In the genomic region with DNA sequence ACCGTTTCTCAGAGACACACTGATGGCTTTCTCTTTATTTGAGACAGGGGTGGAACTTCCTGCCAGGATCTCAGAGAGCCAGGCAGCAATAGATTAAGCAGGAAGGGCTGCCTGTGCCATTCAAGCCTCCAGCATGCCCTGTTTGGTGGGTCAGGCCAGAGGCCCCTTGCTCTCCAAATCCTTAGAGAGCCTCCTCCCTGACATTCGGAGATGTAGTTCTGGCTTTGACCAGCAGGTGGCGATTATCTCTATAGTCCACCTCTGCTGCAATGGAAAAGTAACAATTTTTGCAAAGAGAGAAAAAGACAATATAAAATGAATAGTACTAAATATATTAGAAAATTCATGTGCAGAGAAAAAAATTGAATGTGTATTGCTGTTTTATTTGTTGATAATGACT, we compare ENCODE assay signal across 8 cellular contexts.
DNase-seq lines count a peak whose midpoint lies in the region; ATAC-seq, FAIRE-seq and TF ChIP-seq lines count a peak whose summit lies in the region.

No MANE protein-coding gene starts in this region.

- H3K79me2 ChIP-seq in HepG2 (ENCODE audit: insufficient read depth, low read length): no peaks in the 10 kb centered on the region

- H3K4me2 ChIP-seq in HepG2 (ENCODE audit: low read depth, low read length): no peak overlapping the region

- TF ChIP-seq EP300 in HepG2 (IDR thresholded peaks at IDR 0.05; ENCODE audit: low read depth in 2 of 2, low read length in 2 of 2): no peak
- no peak for TF ChIP-seq EP300 in HepG2 (CRISPR knock-in tag; IDR thresholded peaks at IDR 0.05; ENCODE audit: borderline replicate concordance)

- no TSS peak for BruUV-seq in HepG2 (replicated peaks; lab: Mats Ljungman, UMichigan)

- ATAC-seq in GM19467 (IDR thresholded peaks at IDR 0.05; ENCODE audit: unreplicated experiment) (peak; percentile 73), HepG2 (0 out of 3 replicates have a peak, but pooled peaks have one; percentile 35), GM19463 (IDR thresholded peaks at IDR 0.05; ENCODE audit: unreplicated experiment) (no peak), HG02938 (IDR thresholded peaks at IDR 0.05; ENCODE audit: unreplicated experiment) (no peak)

- H4K20me1 ChIP-seq in HepG2 (ENCODE audit: insufficient read depth, low read length): no peaks in the 10 kb centered on the region

- H2AFZ ChIP-seq in HepG2 (ENCODE audit: low read length): no peak overlapping the region

- H3K9me3 ChIP-seq in breast epithelium (peaks cover 0 to 6% of the 10 kb centered on the region in 2 donors), HepG2 (ENCODE audit: low read length) (no peaks in the 10 kb centered on the region)

- POLR2A ChIA-PET in HepG2 (lab: Yijun Ruan, JAX): no interaction called here

- H3K9ac ChIP-seq in HepG2 (ENCODE audit: insufficient read depth, low read depth, low read length): no peak overlapping the region

- H3K4me1 ChIP-seq in breast epithelium (no peaks in the 10 kb centered on the region), HepG2 (ENCODE audit: insufficient read depth, low read length) (no peaks in the 10 kb centered on the region)

- TF ChIP-seq POLR2A in breast epithelium (IDR thresholded peaks at IDR 0.05) (no peak), HepG2 (IDR thresholded peaks at IDR 0.05; ENCODE audit: insufficient read depth in 1 of 2, low read depth in 2 of 2, low read length in 2 of 2) (no peak)

- no peaks in the 10 kb centered on the region for H3K36me3 ChIP-seq in breast epithelium
- no peaks in the 10 kb centered on the region for H3K36me3 ChIP-seq in HepG2 (replicated peaks in 1 of 2; ENCODE audit: control insufficient read depth in 1 of 2, insufficient read depth in 2 of 2, low read length in 2 of 2)

- H3K27me3 ChIP-seq in breast epithelium (peaks cover 0 to 21% of the 10 kb centered on the region in 2 donors), HepG2 (ENCODE audit: control insufficient read depth in 1 of 2, insufficient read depth in 2 of 2, low read length in 2 of 2) (no peaks in the 10 kb centered on the region)

- no peak for TF ChIP-seq RAD21 in HepG2 (CRISPR knock-in tag; IDR thresholded peaks at IDR 0.05)

- in situ Hi-C loops in HepG2 (cut with HindIII; ENCODE audit: extremely low pct_ligation_motif_present, low pct_unique_long_range_greater_than_20kb): no loop called here

- WGBS in HepG2 (ENCODE audit: low lambda C conversion rate): 4% methylated on average over 3 of the region's 3 CpGs

- no peak for FAIRE-seq in HepG2 (lab: Jason Lieb, UNC)

- intact Hi-C loops in breast epithelium (cut with DNase I; ENCODE audit: low total_unique reads): no loop called here
- intact Hi-C loops in HepG2 (cut with micrococcal nuclease; ENCODE audit: unreplicated experiment): no loop called here

- peak; percentile 20 for DNase-seq in SW480 (ENCODE audit: low spot score)
- peak; percentile 21 to 51 for DNase-seq in breast epithelium (ENCODE audit: low spot score in 2 of 2)
- DNase-seq in HepG2 (ENCODE audit: low spot score): peak; percentile 6
- DNase-seq in stimulated activated CD4-positive, alpha-beta T cell treated with anti-CD3 and anti-CD28 coated beads, TNF-alpha, amount 100 ng/mL, for 48 hours (ENCODE audit: low read depth in 3 of 3): peak in 2 of 3 donors; percentile 42 to 65
- DNase-seq in NCI-H146 (lab: John Stamatoyannopoulos, UW): no peak

- TF ChIP-seq CTCF in breast epithelium (IDR thresholded peaks at IDR 0.05) (peak; percentile 11 to 57 (median 41)), HepG2 (CRISPR knock-in tag; IDR thresholded peaks at IDR 0.05) (peak; percentile 49)

- no peak overlapping the region for H3K27ac ChIP-seq in breast epithelium
- no peak overlapping the region for H3K27ac ChIP-seq in HepG2 (ENCODE audit: extremely low read length, insufficient read depth, low read length)

- CTCF ChIA-PET in HepG2 (lab: Yijun Ruan, JAX; ENCODE audit: low intra/inter-chr PET ratio, low total read pairs): no interaction called here

- H3K4me3 ChIP-seq in breast epithelium (no peak overlapping the region), HepG2 (replicated peaks in 1 of 3; ENCODE audit: insufficient read depth in 1 of 3, low read depth in 2 of 3, low read length in 3 of 3) (no peak overlapping the region)

TF ChIP-seq in HepG2, 621 proteins besides CTCF, POLR2A, EP300 and RAD21:
- no peak for TF ChIP-seq PTBP1 (IDR thresholded peaks at IDR 0.05; ENCODE audit: low read depth, low read length, poor library complexity, severe bottlenecking)

Comparison
In these comparisons a context has a peak if more than half of its experiments do, and no peak if none do; other contexts are left out.
1. ATAC-seq: peak in GM19467 (single experiment) and HepG2 (single experiment); none in GM19463 (single experiment) and HG02938 (single experiment).